ENCODE assay signal across 10 cellular contexts in genomic region chr10:17233534-17233933, GRCh38. TPM values are rescaled to one million over a fixed set of nuclear protein-coding genes. Genes with fewer than 3 reads are reported as not detected.
DNase-seq lines count a peak whose midpoint lies in the region; TF ChIP-seq lines count a peak whose summit lies in the region.
"Had no signal": no experiment of that assay in that cellular context is flagged by ENCODE, and none has a peak within 500 bp of the region (broad histone marks: within the 10 kb centered on the region; RNA-seq: fewer than 3 reads in every experiment).

No MANE protein-coding gene starts in this region.

- H3K4me1 ChIP-seq in ascending aorta (peaks cover 12 to 49% of the 10 kb centered on the region in 2 donors), hepatocyte (ENCODE audit: insufficient read depth) (peaks cover 18% of the 10 kb centered on the region), suprapubic skin (peaks cover 62% of the 10 kb centered on the region), Caco-2 (peaks cover 13% of the 10 kb centered on the region)

- H3K36me3 ChIP-seq in ascending aorta (peaks cover 57 to 84% of the 10 kb centered on the region in 2 donors), hepatocyte (replicated peaks; ENCODE audit: insufficient read depth, low read depth) (peaks cover 3% of the 10 kb centered on the region), suprapubic skin (peaks cover 50% of the 10 kb centered on the region), Caco-2 (ENCODE audit: control insufficient read depth, insufficient read depth, low read length) (no peaks in the 10 kb centered on the region)

- intact Hi-C loops in activated CD4-positive, alpha-beta T cell treated with anti-CD3 and anti-CD28 coated beads, Interleukin-2, amount 10 ng/mL, durations not matched to agents 24 days and 14 days (cut with micrococcal nuclease): loop anchor here (2.0 to 10.0 kb wide), 2 partner anchors 21 to 799 kb away; partner anchors contain the start of gene PTER
- intact Hi-C loops in ascending aorta (cut with DNase I) (no loop called here), Caco-2 (cut with micrococcal nuclease; ENCODE audit: unreplicated experiment) (no loop called here)

- H3K79me2 ChIP-seq in hepatocyte: peaks cover 36% of the 10 kb centered on the region

- POLR2A ChIA-PET in Caco-2 (lab: Charles Lee): no interaction called here

- H3K27me3 ChIP-seq in ascending aorta: no peaks in the 10 kb centered on the region
- no peaks in the 10 kb centered on the region for H3K27me3 ChIP-seq in hepatocyte
- H3K27me3 ChIP-seq in suprapubic skin: peaks cover 5% of the 10 kb centered on the region
- no peaks in the 10 kb centered on the region; the same call in none of the 2 replicates for H3K27me3 ChIP-seq in Caco-2 (replicated peaks; ENCODE audit: control insufficient read depth, insufficient read depth, low read length)

- no peaks in the 10 kb centered on the region for H3K9me3 Mint-ChIP-seq in activated CD4-positive, alpha-beta T cell treated with anti-CD3 and anti-CD28 coated beads, Interleukin-2, amount 10 ng/mL, durations not matched to agents 24 days and 14 days
- H3K9me3 Mint-ChIP-seq in Caco-2 (ENCODE audit: unreplicated experiment): no peaks in the 10 kb centered on the region

- H3K4me3 Mint-ChIP-seq in activated CD4-positive, alpha-beta T cell treated with anti-CD3 and anti-CD28 coated beads, Interleukin-2, amount 10 ng/mL, durations not matched to agents 24 days and 14 days: peak overlapping the region; percentile 9
- no peak overlapping the region for H3K4me3 Mint-ChIP-seq in Caco-2 (ENCODE audit: unreplicated experiment)

- 82% methylated on average over 12 of the region's 12 CpGs for WGBS in hepatocyte (ENCODE audit: low lambda C conversion rate, missing lambda C conversion rate)
- WGBS in suprapubic skin: 65% methylated on average over 12 of the region's 12 CpGs

- no peak overlapping the region for H2AFZ ChIP-seq in hepatocyte

- peaks cover 39% of the 10 kb centered on the region for H3K4me1 Mint-ChIP-seq in activated CD4-positive, alpha-beta T cell treated with anti-CD3 and anti-CD28 coated beads, Interleukin-2, amount 10 ng/mL, durations not matched to agents 24 days and 14 days
- no peaks in the 10 kb centered on the region for H3K4me1 Mint-ChIP-seq in Caco-2 (ENCODE audit: low read depth, unreplicated experiment)

- no TSS peak for BruUV-seq in Caco-2 (replicated peaks; lab: Mats Ljungman, UMichigan)

- peaks cover 65% of the 10 kb centered on the region for H3K36me3 Mint-ChIP-seq in activated CD4-positive, alpha-beta T cell treated with anti-CD3 and anti-CD28 coated beads, Interleukin-2, amount 10 ng/mL, durations not matched to agents 24 days and 14 days (ENCODE audit: low read depth)
- H3K36me3 Mint-ChIP-seq in Caco-2 (ENCODE audit: insufficient read depth, unreplicated experiment): peaks cover 31% of the 10 kb centered on the region

- no peaks in the 10 kb centered on the region for H3K27me3 Mint-ChIP-seq in activated CD4-positive, alpha-beta T cell treated with anti-CD3 and anti-CD28 coated beads, Interleukin-2, amount 10 ng/mL, durations not matched to agents 24 days and 14 days
- H3K27me3 Mint-ChIP-seq in Caco-2 (ENCODE audit: insufficient read depth, unreplicated experiment): peaks cover 3% of the 10 kb centered on the region

- TF ChIP-seq CTCF in ascending aorta (IDR thresholded peaks at IDR 0.05) (no peak), hepatocyte (IDR thresholded peaks at IDR 0.05; ENCODE audit: poor library complexity) (no peak), suprapubic skin (IDR thresholded peaks at IDR 0.05) (no peak), Caco-2 (IDR thresholded peaks at IDR 0.05; ENCODE audit: insufficient read depth in 1 of 2, low read depth in 1 of 2, low read length in 1 of 2, severe bottlenecking in 1 of 2, unreplicated experiment in 1 of 2) (no peak)

- CTCF ChIA-PET in Caco-2 (lab: Charles Lee): no interaction called here

- no peaks in the 10 kb centered on the region for H3K9me2 ChIP-seq in hepatocyte (replicated peaks; ENCODE audit: insufficient read depth)

- DNase-seq in activated CD4-positive, alpha-beta T cell treated with anti-CD3 and anti-CD28 coated beads, Interleukin-2, amount 10 ng/mL, durations not matched to agents 24 days and 14 days: no peak
- no peak for DNase-seq in activated CD4-positive, alpha-beta T cell treated with anti-CD3 and anti-CD28 coated beads for 48 hours
- DNase-seq in ascending aorta (ENCODE audit: low spot score in 2 of 2) (peak in 1 of 2 donors; percentile 80), hepatocyte (ENCODE audit: low spot score) (no peak), suprapubic skin (ENCODE audit: low spot score in 2 of 2) (no peak), UCSD-AML1 (lab: John Stamatoyannopoulos, UW; ENCODE audit: unreplicated experiment) (no peak), Caco-2 (no peak), NCI-H1436 (lab: John Stamatoyannopoulos, UW) (no peak)
- DNase-seq: amygdala, right lobe of liver had no signal

- TF ChIP-seq POLR2A in suprapubic skin (IDR thresholded peaks at IDR 0.05): no peak

- peaks cover 53% of the 10 kb centered on the region for H4K20me1 ChIP-seq in hepatocyte (ENCODE audit: insufficient read depth, poor library complexity, severe bottlenecking)

- no peak overlapping the region for H3K27ac Mint-ChIP-seq in activated CD4-positive, alpha-beta T cell treated with anti-CD3 and anti-CD28 coated beads, Interleukin-2, amount 10 ng/mL, durations not matched to agents 24 days and 14 days
- H3K27ac Mint-ChIP-seq in Caco-2 (ENCODE audit: unreplicated experiment): no peak overlapping the region

- H3K4me3 ChIP-seq in ascending aorta: peak overlapping the region; percentile 87 to 93
- no peak overlapping the region for H3K4me3 ChIP-seq in hepatocyte
- peak overlapping the region; percentile 68 for H3K4me3 ChIP-seq in suprapubic skin
- no peak overlapping the region for H3K4me3 ChIP-seq in Caco-2 (ENCODE audit: low read depth, low read length)
- H3K4me3 ChIP-seq: right lobe of liver had no signal

- TF ChIP-seq EP300 in suprapubic skin (IDR thresholded peaks at IDR 0.05): no peak

- peak overlapping the region; percentile 85 for H3K4me2 ChIP-seq in hepatocyte

- H3K27ac ChIP-seq in ascending aorta (peak overlapping the region; percentile 58 to 97), hepatocyte (peak overlapping the region; percentile 5), suprapubic skin (peak overlapping the region; percentile 59)
- H3K27ac ChIP-seq: right lobe of liver had no signal

- H3K9me3 ChIP-seq in ascending aorta (no peaks in the 10 kb centered on the region), hepatocyte (ENCODE audit: low read depth) (no peaks in the 10 kb centered on the region), suprapubic skin (no peaks in the 10 kb centered on the region), Caco-2 (no peaks in the 10 kb centered on the region)
- H3K9me3 ChIP-seq: right lobe of liver had no signal

RNA-seq across cellular contexts. Expression of gene VIM, which starts 5.5 kb away (rescaled TPM):
- 178 and 182 TPM in 2 replicates for total RNA-seq in activated CD4-positive, alpha-beta T cell treated with anti-CD3 and anti-CD28 coated beads, Interleukin-2, amount 10 ng/mL, durations not matched to agents 24 days and 14 days
- total RNA-seq in ascending aorta (6,230 TPM), hepatocyte (833 and 1,051 TPM in 2 replicates), suprapubic skin (1,000 to 10,000 TPM in 2 of 4 donors, 100 to 1,000 TPM in 2; 697 to 1,198 (median 1,024) TPM), Caco-2 (2022) (50.4 and 53.7 TPM in 2 replicates)
- 302 and 335 TPM in 2 replicates for polyA plus RNA-seq in hepatocyte

RNA-seq across cellular contexts. Expression of gene TRDMT1, which starts 32.1 kb away (rescaled TPM):
- total RNA-seq in activated CD4-positive, alpha-beta T cell treated with anti-CD3 and anti-CD28 coated beads, Interleukin-2, amount 10 ng/mL, durations not matched to agents 24 days and 14 days: 3.9 and 5.6 TPM in 2 replicates
- 5.7 TPM for total RNA-seq in ascending aorta
- 4.2 and 5.4 TPM in 2 replicates for total RNA-seq in hepatocyte
- polyA plus RNA-seq in hepatocyte: 3.5 and 5.9 TPM in 2 replicates
- 1 to 10 TPM; 2.7 to 9.4 (median 4.0) TPM for total RNA-seq in suprapubic skin
- 8.6 and 11.0 TPM in 2 replicates for total RNA-seq in Caco-2 (2022)

Comparison
In these comparisons a context has a peak if more than half of its experiments do, and no peak if none do; other contexts are left out.
1. H3K27ac ChIP-seq: peak in every context shown above with its lines; median percentile 78 in ascending aorta; 59 in suprapubic skin; 5 in hepatocyte.
2. H3K4me3 ChIP-seq: peak in ascending aorta (2 of 2) and suprapubic skin (single experiment); none in hepatocyte (single experiment) and Caco-2 (single experiment).